ENCODE assay signal across 1 cellular context in the genomic region with DNA sequence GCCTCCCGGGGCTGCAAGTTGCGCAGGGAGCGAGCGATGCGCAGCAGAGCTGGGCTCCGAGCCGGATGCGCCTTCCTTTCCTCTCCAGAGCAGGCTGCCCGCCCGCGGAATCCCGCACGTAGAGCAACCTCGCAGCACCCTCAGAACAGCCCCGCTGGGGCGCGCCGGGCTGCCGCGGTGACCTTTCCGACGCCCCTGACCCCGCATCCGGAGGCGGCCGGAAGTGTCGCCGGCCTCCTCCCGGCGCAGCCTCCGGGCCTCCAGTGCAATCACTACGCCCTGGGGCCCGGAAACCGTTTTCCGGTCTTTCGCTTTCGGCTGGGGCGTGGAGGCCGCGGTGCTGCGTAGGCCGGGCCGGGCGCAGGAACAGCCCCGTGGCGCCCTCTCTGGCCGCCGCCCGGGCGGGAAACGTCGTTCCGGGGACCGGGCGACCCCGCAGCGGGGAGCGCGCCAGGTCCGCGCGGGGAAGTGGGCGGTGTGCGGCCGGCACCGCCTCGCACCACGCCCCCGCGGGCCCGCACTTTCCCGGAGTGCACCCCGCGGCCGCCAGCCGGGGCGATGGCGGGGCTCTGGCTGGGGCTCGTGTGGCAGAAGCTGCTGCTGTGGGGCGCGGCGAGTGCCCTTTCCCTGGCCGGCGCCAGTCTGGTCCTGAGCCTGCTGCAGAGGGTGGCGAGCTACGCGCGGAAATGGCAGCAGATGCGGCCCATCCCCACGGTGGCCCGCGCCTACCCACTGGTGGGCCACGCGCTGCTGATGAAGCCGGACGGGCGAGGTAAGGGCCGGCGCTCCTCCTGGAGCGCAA.
TF ChIP-seq lines count a peak whose summit lies in the region.

A gene (plus strand): TSS at position 302 of the 802 bp plus-strand sequence. CDS start 257 bp downstream, at position 559.

TF ChIP-seq in HepG2, 621 proteins besides CTCF, POLR2A, EP300 and RAD21 (continued from another document and continues in another):
- TF ChIP-seq, protein P1, sequence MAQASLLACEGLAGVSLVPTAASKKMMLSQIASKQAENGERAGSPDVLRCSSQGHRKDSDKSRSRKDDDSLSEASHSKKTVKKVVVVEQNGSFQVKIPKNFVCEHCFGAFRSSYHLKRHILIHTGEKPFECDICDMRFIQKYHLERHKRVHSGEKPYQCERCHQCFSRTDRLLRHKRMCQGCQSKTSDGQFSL (CRISPR knock-in tag; IDR thresholded peaks at IDR 0.05), result no peak
- TF ChIP-seq, protein P2, sequence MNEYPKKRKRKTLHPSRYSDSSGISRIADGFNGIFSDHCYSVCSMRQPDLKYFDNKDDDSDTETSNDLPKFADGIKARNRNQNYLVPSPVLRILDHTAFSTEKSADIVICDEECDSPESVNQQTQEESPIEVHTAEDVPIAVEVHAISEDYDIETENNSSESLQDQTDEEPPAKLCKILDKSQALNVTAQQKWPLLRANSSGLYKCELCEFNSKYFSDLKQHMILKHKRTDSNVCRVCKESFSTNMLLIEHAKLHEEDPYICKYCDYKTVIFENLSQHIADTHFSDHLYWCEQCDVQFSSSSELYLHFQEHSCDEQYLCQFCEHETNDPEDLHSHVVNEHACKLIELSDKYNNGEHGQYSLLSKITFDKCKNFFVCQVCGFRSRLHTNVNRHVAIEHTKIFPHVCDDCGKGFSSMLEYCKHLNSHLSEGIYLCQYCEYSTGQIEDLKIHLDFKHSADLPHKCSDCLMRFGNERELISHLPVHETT (CRISPR knock-in tag; conservative IDR thresholded peaks at IDR 0.05), result peak; percentile 99
- TF ChIP-seq, protein P3, sequence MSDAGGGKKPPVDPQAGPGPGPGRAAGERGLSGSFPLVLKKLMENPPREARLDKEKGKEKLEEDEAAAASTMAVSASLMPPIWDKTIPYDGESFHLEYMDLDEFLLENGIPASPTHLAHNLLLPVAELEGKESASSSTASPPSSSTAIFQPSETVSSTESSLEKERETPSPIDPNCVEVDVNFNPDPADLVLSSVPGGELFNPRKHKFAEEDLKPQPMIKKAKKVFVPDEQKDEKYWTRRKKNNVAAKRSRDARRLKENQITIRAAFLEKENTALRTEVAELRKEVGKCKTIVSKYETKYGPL (CRISPR knock-in tag; IDR thresholded peaks at IDR 0.05), result 0 out of 2 replicates have a peak, but pooled peaks have one; percentile 33
- TF ChIP-seq SOX13 (IDR thresholded peaks at IDR 0.05), result no peak
- peak in 1 of 2 experiments; percentile 37; a peak in 2 of 4 replicates for TF ChIP-seq SOX13 (CRISPR knock-in tag; conservative IDR thresholded peaks at IDR 0.05 in 1 of 2, IDR thresholded peaks at IDR 0.05 in 1 of 2)
- TF ChIP-seq, protein P4, sequence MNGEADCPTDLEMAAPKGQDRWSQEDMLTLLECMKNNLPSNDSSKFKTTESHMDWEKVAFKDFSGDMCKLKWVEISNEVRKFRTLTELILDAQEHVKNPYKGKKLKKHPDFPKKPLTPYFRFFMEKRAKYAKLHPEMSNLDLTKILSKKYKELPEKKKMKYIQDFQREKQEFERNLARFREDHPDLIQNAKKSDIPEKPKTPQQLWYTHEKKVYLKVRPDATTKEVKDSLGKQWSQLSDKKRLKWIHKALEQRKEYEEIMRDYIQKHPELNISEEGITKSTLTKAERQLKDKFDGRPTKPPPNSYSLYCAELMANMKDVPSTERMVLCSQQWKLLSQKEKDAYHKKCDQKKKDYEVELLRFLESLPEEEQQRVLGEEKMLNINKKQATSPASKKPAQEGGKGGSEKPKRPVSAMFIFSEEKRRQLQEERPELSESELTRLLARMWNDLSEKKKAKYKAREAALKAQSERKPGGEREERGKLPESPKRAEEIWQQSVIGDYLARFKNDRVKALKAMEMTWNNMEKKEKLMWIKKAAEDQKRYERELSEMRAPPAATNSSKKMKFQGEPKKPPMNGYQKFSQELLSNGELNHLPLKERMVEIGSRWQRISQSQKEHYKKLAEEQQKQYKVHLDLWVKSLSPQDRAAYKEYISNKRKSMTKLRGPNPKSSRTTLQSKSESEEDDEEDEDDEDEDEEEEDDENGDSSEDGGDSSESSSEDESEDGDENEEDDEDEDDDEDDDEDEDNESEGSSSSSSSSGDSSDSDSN (CRISPR knock-in tag; IDR thresholded peaks at IDR 0.05), result peak; percentile 92
- TF ChIP-seq GABPB1 (CRISPR knock-in tag; IDR thresholded peaks at IDR 0.05), result peak; percentile 95
- TF ChIP-seq REXO4 (CRISPR knock-in tag; IDR thresholded peaks at IDR 0.05; ENCODE audit: borderline replicate concordance), result no peak
- TF ChIP-seq, protein P5, sequence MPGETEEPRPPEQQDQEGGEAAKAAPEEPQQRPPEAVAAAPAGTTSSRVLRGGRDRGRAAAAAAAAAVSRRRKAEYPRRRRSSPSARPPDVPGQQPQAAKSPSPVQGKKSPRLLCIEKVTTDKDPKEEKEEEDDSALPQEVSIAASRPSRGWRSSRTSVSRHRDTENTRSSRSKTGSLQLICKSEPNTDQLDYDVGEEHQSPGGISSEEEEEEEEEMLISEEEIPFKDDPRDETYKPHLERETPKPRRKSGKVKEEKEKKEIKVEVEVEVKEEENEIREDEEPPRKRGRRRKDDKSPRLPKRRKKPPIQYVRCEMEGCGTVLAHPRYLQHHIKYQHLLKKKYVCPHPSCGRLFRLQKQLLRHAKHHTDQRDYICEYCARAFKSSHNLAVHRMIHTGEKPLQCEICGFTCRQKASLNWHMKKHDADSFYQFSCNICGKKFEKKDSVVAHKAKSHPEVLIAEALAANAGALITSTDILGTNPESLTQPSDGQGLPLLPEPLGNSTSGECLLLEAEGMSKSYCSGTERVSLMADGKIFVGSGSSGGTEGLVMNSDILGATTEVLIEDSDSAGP (CRISPR knock-in tag; IDR thresholded peaks at IDR 0.05; ENCODE audit: borderline replicate concordance), result peak; percentile 80; the same call in 1 of the 2 replicates
- no peak for TF ChIP-seq RAD51 (IDR thresholded peaks at IDR 0.05; ENCODE audit: borderline replicate concordance)
- TF ChIP-seq ZFP90 (CRISPR knock-in tag; IDR thresholded peaks at IDR 0.05; ENCODE audit: borderline replicate concordance), result peak; percentile 77
- TF ChIP-seq ZNF232 (CRISPR knock-in tag; IDR thresholded peaks at IDR 0.05; ENCODE audit: borderline replicate concordance), result no peak
- TF ChIP-seq NPAS2 (CRISPR knock-in tag; IDR thresholded peaks at IDR 0.05; ENCODE audit: borderline replicate concordance), result no peak
- no peak for TF ChIP-seq RFX1 (IDR thresholded peaks at IDR 0.05)
- TF ChIP-seq PTBP1 (IDR thresholded peaks at IDR 0.05; ENCODE audit: low read depth, low read length, poor library complexity, severe bottlenecking), result no peak
- TF ChIP-seq, protein P6, sequence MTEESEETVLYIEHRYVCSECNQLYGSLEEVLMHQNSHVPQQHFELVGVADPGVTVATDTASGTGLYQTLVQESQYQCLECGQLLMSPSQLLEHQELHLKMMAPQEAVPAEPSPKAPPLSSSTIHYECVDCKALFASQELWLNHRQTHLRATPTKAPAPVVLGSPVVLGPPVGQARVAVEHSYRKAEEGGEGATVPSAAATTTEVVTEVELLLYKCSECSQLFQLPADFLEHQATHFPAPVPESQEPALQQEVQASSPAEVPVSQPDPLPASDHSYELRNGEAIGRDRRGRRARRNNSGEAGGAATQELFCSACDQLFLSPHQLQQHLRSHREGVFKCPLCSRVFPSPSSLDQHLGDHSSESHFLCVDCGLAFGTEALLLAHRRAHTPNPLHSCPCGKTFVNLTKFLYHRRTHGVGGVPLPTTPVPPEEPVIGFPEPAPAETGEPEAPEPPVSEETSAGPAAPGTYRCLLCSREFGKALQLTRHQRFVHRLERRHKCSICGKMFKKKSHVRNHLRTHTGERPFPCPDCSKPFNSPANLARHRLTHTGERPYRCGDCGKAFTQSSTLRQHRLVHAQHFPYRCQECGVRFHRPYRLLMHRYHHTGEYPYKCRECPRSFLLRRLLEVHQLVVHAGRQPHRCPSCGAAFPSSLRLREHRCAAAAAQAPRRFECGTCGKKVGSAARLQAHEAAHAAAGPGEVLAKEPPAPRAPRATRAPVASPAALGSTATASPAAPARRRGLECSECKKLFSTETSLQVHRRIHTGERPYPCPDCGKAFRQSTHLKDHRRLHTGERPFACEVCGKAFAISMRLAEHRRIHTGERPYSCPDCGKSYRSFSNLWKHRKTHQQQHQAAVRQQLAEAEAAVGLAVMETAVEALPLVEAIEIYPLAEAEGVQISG (CRISPR knock-in tag; IDR thresholded peaks at IDR 0.05), result peak; percentile 91
- TF ChIP-seq KLF13 (CRISPR knock-in tag; IDR thresholded peaks at IDR 0.05), result no peak
- no peak for TF ChIP-seq HOXA7 (CRISPR knock-in tag; IDR thresholded peaks at IDR 0.05)
- TF ChIP-seq ZNF652 (CRISPR knock-in tag; IDR thresholded peaks at IDR 0.05; ENCODE audit: borderline replicate concordance, low read depth), result no peak
- no peak for TF ChIP-seq MTA3 (CRISPR knock-in tag; IDR thresholded peaks at IDR 0.05)
- no peak for TF ChIP-seq MAZ (IDR thresholded peaks at IDR 0.05; ENCODE audit: borderline replicate concordance, low read depth, low read length)
- peak; percentile 89 for TF ChIP-seq MAZ (CRISPR knock-in tag; IDR thresholded peaks at IDR 0.05; ENCODE audit: low read depth)
- TF ChIP-seq ZNF598 (CRISPR knock-in tag; IDR thresholded peaks at IDR 0.05; ENCODE audit: borderline replicate concordance), result peak; percentile 4; the same call in 1 of the 2 replicates
- no peak for TF ChIP-seq PCBP1 (IDR thresholded peaks at IDR 0.05; ENCODE audit: borderline replicate concordance, low read depth, low read length)
- TF ChIP-seq ZNF75D (CRISPR knock-in tag; IDR thresholded peaks at IDR 0.05; ENCODE audit: borderline replicate concordance), result no peak
- TF ChIP-seq ZNF7 (CRISPR knock-in tag; IDR thresholded peaks at IDR 0.05), result no peak
- TF ChIP-seq ZNF468 (CRISPR knock-in tag; IDR thresholded peaks at IDR 0.05), result no peak
- TF ChIP-seq, protein P7, sequence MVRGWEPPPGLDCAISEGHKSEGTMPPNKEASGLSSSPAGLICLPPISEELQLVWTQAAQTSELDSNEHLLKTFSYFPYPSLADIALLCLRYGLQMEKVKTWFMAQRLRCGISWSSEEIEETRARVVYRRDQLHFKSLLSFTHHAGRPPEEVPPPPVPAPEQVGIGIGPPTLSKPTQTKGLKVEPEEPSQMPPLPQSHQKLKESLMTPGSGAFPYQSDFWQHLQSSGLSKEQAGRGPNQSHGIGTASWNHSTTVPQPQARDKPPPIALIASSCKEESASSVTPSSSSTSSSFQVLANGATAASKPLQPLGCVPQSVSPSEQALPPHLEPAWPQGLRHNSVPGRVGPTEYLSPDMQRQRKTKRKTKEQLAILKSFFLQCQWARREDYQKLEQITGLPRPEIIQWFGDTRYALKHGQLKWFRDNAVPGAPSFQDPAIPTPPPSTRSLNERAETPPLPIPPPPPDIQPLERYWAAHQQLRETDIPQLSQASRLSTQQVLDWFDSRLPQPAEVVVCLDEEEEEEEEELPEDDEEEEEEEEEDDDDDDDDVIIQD (CRISPR knock-in tag; IDR thresholded peaks at IDR 0.05; ENCODE audit: low read depth), result peak; percentile 31; the same call in 1 of the 2 replicates
- TF ChIP-seq ZKSCAN5 (CRISPR knock-in tag; IDR thresholded peaks at IDR 0.05), result no peak
- peak; percentile 89 for TF ChIP-seq ESRRA (CRISPR knock-in tag; IDR thresholded peaks at IDR 0.05; ENCODE audit: low read depth)
- TF ChIP-seq ZMYM4 (CRISPR knock-in tag; IDR thresholded peaks at IDR 0.05), result peak; percentile 97
- no peak for TF ChIP-seq EED (CRISPR knock-in tag; IDR thresholded peaks at IDR 0.05)
- TF ChIP-seq MZF1 (CRISPR knock-in tag; IDR thresholded peaks at IDR 0.05; ENCODE audit: borderline replicate concordance), result 0 out of 2 replicates have a peak, but pooled peaks have one; percentile 21
- no peak for TF ChIP-seq SIN3B (IDR thresholded peaks at IDR 0.05; ENCODE audit: low read length)
- no peak for TF ChIP-seq AGO2 (optimal IDR thresholded peaks at IDR 0.05; ENCODE audit: low read depth, low read length)
- no peak for TF ChIP-seq NCOR1 (IDR thresholded peaks at IDR 0.05; ENCODE audit: borderline replicate concordance, low read length)
- no peak for TF ChIP-seq ZFYVE20 (CRISPR knock-in tag; IDR thresholded peaks at IDR 0.05; ENCODE audit: borderline replicate concordance, low read depth)
- TF ChIP-seq, protein P8, sequence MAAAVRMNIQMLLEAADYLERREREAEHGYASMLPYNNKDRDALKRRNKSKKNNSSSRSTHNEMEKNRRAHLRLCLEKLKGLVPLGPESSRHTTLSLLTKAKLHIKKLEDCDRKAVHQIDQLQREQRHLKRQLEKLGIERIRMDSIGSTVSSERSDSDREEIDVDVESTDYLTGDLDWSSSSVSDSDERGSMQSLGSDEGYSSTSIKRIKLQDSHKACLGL (CRISPR knock-in tag; IDR thresholded peaks at IDR 0.05), result peak; percentile 55
- TF ChIP-seq, protein P9, sequence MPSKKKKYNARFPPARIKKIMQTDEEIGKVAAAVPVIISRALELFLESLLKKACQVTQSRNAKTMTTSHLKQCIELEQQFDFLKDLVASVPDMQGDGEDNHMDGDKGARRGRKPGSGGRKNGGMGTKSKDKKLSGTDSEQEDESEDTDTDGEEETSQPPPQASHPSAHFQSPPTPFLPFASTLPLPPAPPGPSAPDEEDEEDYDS (CRISPR knock-in tag; IDR thresholded peaks at IDR 0.05), result 0 out of 2 replicates have a peak, but pooled peaks have one; percentile 6
- peak; percentile 49; the same call in 1 of the 2 replicates for TF ChIP-seq HMG20B (CRISPR knock-in tag; conservative IDR thresholded peaks at IDR 0.05)
- TF ChIP-seq, protein P10, sequence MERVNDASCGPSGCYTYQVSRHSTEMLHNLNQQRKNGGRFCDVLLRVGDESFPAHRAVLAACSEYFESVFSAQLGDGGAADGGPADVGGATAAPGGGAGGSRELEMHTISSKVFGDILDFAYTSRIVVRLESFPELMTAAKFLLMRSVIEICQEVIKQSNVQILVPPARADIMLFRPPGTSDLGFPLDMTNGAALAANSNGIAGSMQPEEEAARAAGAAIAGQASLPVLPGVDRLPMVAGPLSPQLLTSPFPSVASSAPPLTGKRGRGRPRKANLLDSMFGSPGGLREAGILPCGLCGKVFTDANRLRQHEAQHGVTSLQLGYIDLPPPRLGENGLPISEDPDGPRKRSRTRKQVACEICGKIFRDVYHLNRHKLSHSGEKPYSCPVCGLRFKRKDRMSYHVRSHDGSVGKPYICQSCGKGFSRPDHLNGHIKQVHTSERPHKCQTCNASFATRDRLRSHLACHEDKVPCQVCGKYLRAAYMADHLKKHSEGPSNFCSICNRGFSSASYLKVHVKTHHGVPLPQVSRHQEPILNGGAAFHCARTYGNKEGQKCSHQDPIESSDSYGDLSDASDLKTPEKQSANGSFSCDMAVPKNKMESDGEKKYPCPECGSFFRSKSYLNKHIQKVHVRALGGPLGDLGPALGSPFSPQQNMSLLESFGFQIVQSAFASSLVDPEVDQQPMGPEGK (CRISPR knock-in tag; IDR thresholded peaks at IDR 0.05), result peak; percentile 38; the same call in 1 of the 2 replicates
- TF ChIP-seq ISL2 (CRISPR knock-in tag; IDR thresholded peaks at IDR 0.05), result peak; percentile 80
- TF ChIP-seq, protein P11, sequence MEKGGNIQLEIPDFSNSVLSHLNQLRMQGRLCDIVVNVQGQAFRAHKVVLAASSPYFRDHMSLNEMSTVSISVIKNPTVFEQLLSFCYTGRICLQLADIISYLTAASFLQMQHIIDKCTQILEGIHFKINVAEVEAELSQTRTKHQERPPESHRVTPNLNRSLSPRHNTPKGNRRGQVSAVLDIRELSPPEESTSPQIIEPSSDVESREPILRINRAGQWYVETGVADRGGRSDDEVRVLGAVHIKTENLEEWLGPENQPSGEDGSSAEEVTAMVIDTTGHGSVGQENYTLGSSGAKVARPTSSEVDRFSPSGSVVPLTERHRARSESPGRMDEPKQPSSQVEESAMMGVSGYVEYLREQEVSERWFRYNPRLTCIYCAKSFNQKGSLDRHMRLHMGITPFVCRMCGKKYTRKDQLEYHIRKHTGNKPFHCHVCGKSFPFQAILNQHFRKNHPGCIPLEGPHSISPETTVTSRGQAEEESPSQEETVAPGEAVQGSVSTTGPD (CRISPR knock-in tag; IDR thresholded peaks at IDR 0.05), result no peak
- TF ChIP-seq, protein P12, sequence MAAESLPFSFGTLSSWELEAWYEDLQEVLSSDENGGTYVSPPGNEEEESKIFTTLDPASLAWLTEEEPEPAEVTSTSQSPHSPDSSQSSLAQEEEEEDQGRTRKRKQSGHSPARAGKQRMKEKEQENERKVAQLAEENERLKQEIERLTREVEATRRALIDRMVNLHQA (CRISPR knock-in tag; IDR thresholded peaks at IDR 0.05), result no peak
- TF ChIP-seq POGZ (CRISPR knock-in tag; IDR thresholded peaks at IDR 0.05), result peak; percentile 99
- no peak for TF ChIP-seq SCMH1 (CRISPR knock-in tag; IDR thresholded peaks at IDR 0.05; ENCODE audit: borderline replicate concordance)
